11 cellular contexts compared by ENCODE assay signal in the genomic region with DNA sequence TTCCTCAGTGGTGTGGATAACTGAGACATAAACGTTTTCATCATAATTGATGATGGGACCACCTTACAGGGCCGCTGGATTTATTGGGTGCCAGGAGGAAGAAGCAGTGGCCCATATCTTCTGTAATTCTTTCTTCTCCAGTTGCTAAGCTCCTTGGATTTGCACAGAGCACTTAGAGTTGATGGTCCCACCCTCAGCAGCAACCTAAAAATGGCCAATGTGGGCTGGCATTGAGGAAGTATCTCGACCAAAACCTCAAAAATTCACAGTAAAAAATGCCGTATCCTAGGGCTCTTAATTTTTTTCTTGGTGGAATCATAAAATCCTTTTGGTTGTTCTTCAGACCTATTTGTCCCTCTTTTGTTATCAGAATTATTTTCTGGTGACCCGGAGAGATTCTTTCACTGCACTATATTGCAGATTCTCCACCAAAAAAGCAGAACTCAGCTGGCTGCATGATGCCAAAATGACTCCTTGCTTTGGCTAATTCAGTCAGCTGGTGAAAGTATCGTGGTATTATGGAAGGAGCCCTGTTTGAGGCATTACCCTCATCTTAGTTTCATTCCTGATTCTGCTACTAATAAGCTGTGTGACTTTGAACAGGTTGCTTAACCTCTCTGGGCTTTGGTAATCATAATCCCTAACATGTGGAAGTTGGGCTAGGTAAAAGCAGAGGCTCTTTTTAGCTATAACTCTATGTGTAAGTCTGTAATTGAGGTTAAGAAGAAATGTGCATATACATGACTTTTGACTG. TPM values are rescaled to one million over a fixed set of nuclear protein-coding genes. Genes with fewer than 3 reads are reported as not detected.
DNase-seq lines count a peak whose midpoint lies in the region; ATAC-seq, FAIRE-seq and TF ChIP-seq lines count a peak whose summit lies in the region.
"Had no signal": no experiment of that assay in that cellular context is flagged by ENCODE, and none has a peak within 500 bp of the region (broad histone marks: within the 10 kb centered on the region; RNA-seq: fewer than 3 reads in every experiment).

No MANE protein-coding gene starts in this region.

- H2BK12ac ChIP-seq in mesenchymal stem cell (ENCODE audit: low read length in 2 of 2), result peak overlapping the region; percentile 64 to 78

- no peaks in the 10 kb centered on the region for H3K36me3 ChIP-seq in heart left ventricle
- no peaks in the 10 kb centered on the region for H3K36me3 ChIP-seq in K562 (ENCODE audit: control insufficient read depth, insufficient read depth, low read length)
- peaks cover 0 to 27% of the 10 kb centered on the region in 2 experiments for H3K36me3 ChIP-seq in mesenchymal stem cell (ENCODE audit: control insufficient read depth in 1 of 2, insufficient read depth in 2 of 2, low read depth in 1 of 2, low read length in 2 of 2)
- no peaks in the 10 kb centered on the region for H3K36me3 ChIP-seq in upper lobe of left lung

- ATAC-seq in heart left ventricle (no peak), Right ventricle myocardium inferior (no peak), K562 (no peak), upper lobe of left lung (ENCODE audit: low FRiP score in 2 of 2) (no peak), HG03025 (IDR thresholded peaks at IDR 0.05; ENCODE audit: low FRiP score, unreplicated experiment) (no peak)
- no peak for ATAC-seq in stimulated activated naive CD8-positive, alpha-beta T cell treated with anti-CD3 and anti-CD28 coated beads, Interleukin-15, amount 100 ng/mL, for 72 hours
- ATAC-seq in effector memory CD8-positive, alpha-beta T cell (replicated peaks), result no peak

- peak overlapping the region in 1 of 2 experiments; percentile 50 for H3K18ac ChIP-seq in mesenchymal stem cell (ENCODE audit: low read depth in 1 of 2, low read length in 2 of 2)

- H3K36me3 Mint-ChIP-seq in effector memory CD8-positive, alpha-beta T cell (ENCODE audit: insufficient read depth), result no peaks in the 10 kb centered on the region

- no peak overlapping the region for H2BK15ac ChIP-seq in mesenchymal stem cell (ENCODE audit: low read depth, poor library complexity, severe bottlenecking)

- no peak for TF ChIP-seq POLR2A in heart left ventricle (IDR thresholded peaks at IDR 0.05)
- TF ChIP-seq POLR2A in K562 (conservative IDR thresholded peaks at IDR 0.05), result no peak
- no peak for TF ChIP-seq POLR2A in upper lobe of left lung (IDR thresholded peaks at IDR 0.05)

- FAIRE-seq in K562 (lab: Jason Lieb, UNC), result no peak

- no peak for TF ChIP-seq RAD21 in K562 (CRISPR knock-in tag; conservative IDR thresholded peaks at IDR 0.05 in 1 of 2, IDR thresholded peaks at IDR 0.05 in 1 of 2)

- H3K9ac ChIP-seq in K562 (ENCODE audit: insufficient read depth in 1 of 2, low read depth in 2 of 2, low read length in 2 of 2) (no peak overlapping the region), mesenchymal stem cell (ENCODE audit: low read length) (peak overlapping the region; percentile 91)

- H3K9me1 ChIP-seq in K562 (ENCODE audit: control insufficient read depth, insufficient read depth, low read length), result no peaks in the 10 kb centered on the region

- H3K4ac ChIP-seq in mesenchymal stem cell (ENCODE audit: low read depth in 1 of 2, low read length in 2 of 2), result peak overlapping the region; percentile 46 to 55

- H3K27me3 Mint-ChIP-seq in stimulated activated naive CD8-positive, alpha-beta T cell treated with anti-CD3 and anti-CD28 coated beads, Interleukin-15, amount 100 ng/mL, for 72 hours, result no peaks in the 10 kb centered on the region
- H3K27me3 Mint-ChIP-seq in effector memory CD8-positive, alpha-beta T cell, result peaks cover 57 to 78% of the 10 kb centered on the region in 2 donors

- H3K4me3 ChIP-seq in heart left ventricle (no peak overlapping the region), K562 (no peak overlapping the region), mesenchymal stem cell (ENCODE audit: insufficient read depth in 1 of 2, low read depth in 1 of 2, low read length in 2 of 2) (no peak overlapping the region), upper lobe of left lung (no peak overlapping the region)

- H3K79me1 ChIP-seq in mesenchymal stem cell (replicated peaks; ENCODE audit: low read length, poor library complexity, severe bottlenecking), result no peaks in the 10 kb centered on the region

- POLR2A ChIA-PET in K562 (lab: Yijun Ruan, JAX), result no interaction called here

- BruUV-seq in K562 (replicated peaks; lab: Mats Ljungman, UMichigan), result no TSS peak

- no peak overlapping the region for H4K8ac ChIP-seq in mesenchymal stem cell (ENCODE audit: low read length)

- TF ChIP-seq CTCF in heart left ventricle (IDR thresholded peaks at IDR 0.05) (no peak), K562 (IDR thresholded peaks at IDR 0.05 in 2 of 3, conservative IDR thresholded peaks at IDR 0.05 in 1 of 3; ENCODE audit: insufficient read depth in 2 of 3, low read depth in 1 of 3, low read length in 3 of 3) (no peak), upper lobe of left lung (IDR thresholded peaks at IDR 0.05) (no peak)

- DNase-seq in heart left ventricle (no peak), Right ventricle myocardium inferior (ENCODE audit: missing footprints) (no peak), K562 (ENCODE audit: extremely low read depth in 1 of 4, low spot score in 3 of 4) (no peak), mesenchymal stem cell (no peak), upper lobe of left lung (no peak)
- no peak for DNase-seq in stimulated activated naive CD8-positive, alpha-beta T cell treated with anti-CD3 and anti-CD28 coated beads, Interleukin-15, amount 100 ng/mL, for 72 hours
- no peak for DNase-seq in effector memory CD8-positive, alpha-beta T cell
- DNase-seq: activated CD4-positive, alpha-beta T cell treated with anti-CD3 and anti-CD28 coated beads for 48 hours; activated naive CD4-positive, alpha-beta T cell treated with anti-CD3 and anti-CD28 coated beads, Interleukin-2, amount 50 U/mL, for 16 hours; NCI-H1930 had no signal

- no peaks in the 10 kb centered on the region for H3K9me3 Mint-ChIP-seq in stimulated activated naive CD8-positive, alpha-beta T cell treated with anti-CD3 and anti-CD28 coated beads, Interleukin-15, amount 100 ng/mL, for 72 hours
- H3K9me3 Mint-ChIP-seq in effector memory CD8-positive, alpha-beta T cell, result no peaks in the 10 kb centered on the region

- H3K4me2 ChIP-seq in K562 (ENCODE audit: insufficient read depth, low read length) (no peak overlapping the region), mesenchymal stem cell (ENCODE audit: low read length, poor library complexity, severe bottlenecking) (no peak overlapping the region)

- no peaks in the 10 kb centered on the region for H4K20me1 ChIP-seq in K562 (replicated peaks; ENCODE audit: control insufficient read depth, insufficient read depth, low read length)

- H4K91ac ChIP-seq in mesenchymal stem cell (ENCODE audit: low read length), result no peak overlapping the region

- no peak overlapping the region for H3K27ac Mint-ChIP-seq in stimulated activated naive CD8-positive, alpha-beta T cell treated with anti-CD3 and anti-CD28 coated beads, Interleukin-15, amount 100 ng/mL, for 72 hours
- H3K27ac Mint-ChIP-seq in effector memory CD8-positive, alpha-beta T cell, result no peak overlapping the region

- intact Hi-C loops in heart left ventricle (cut with DNase I) (no loop called here), Right ventricle myocardium inferior (cut with DNase I) (no loop called here), K562 (cut with micrococcal nuclease) (no loop called here)

- peaks cover 0 to 98% (median 87%) of the 10 kb centered on the region in 12 donors for H3K4me1 ChIP-seq in heart left ventricle
- H3K4me1 ChIP-seq in K562 (replicated peaks in 1 of 2; ENCODE audit: control insufficient read depth in 2 of 2, insufficient read depth in 2 of 2, low read length in 2 of 2), result no peaks in the 10 kb centered on the region
- peaks cover 39% of the 10 kb centered on the region for H3K4me1 ChIP-seq in mesenchymal stem cell (ENCODE audit: control insufficient read depth, insufficient read depth, low read depth, low read length)
- peaks cover 59 to 74% (median 66%) of the 10 kb centered on the region in 4 donors for H3K4me1 ChIP-seq in upper lobe of left lung

- H3K27ac ChIP-seq in heart left ventricle (peak overlapping the region in 11 of 12 donors; percentile 66 to 91 (median 79)), K562 (ENCODE audit: extremely low read depth, low read depth, low read length) (no peak overlapping the region), mesenchymal stem cell (ENCODE audit: low read length, poor library complexity, severe bottlenecking) (peak overlapping the region; percentile 98), upper lobe of left lung (peak overlapping the region; percentile 17 to 85 (median 64))

- peak overlapping the region; percentile 19 for H2BK5ac ChIP-seq in mesenchymal stem cell (ENCODE audit: low read depth, low read length, poor library complexity, severe bottlenecking)

- TF ChIP-seq EP300 in K562 (IDR thresholded peaks at IDR 0.05; ENCODE audit: low read length), result no peak
- TF ChIP-seq EP300 in upper lobe of left lung (IDR thresholded peaks at IDR 0.05), result no peak

- H3K23ac ChIP-seq in mesenchymal stem cell (ENCODE audit: low read length in 2 of 2), result no peak overlapping the region

- H2BK120ac ChIP-seq in mesenchymal stem cell (ENCODE audit: low read depth, low read length), result no peak overlapping the region

- no peaks in the 10 kb centered on the region for H3K79me2 ChIP-seq in K562 (ENCODE audit: control insufficient read depth, insufficient read depth, low read length)

- H2AFZ ChIP-seq in K562 (ENCODE audit: low read depth, low read length) (no peak overlapping the region), mesenchymal stem cell (ENCODE audit: low read depth, low read length) (no peak overlapping the region)

- in situ Hi-C loops in K562 (cut with MboI), result no loop called here

- H2AK5ac ChIP-seq in mesenchymal stem cell (ENCODE audit: low read length, severe bottlenecking), result peak overlapping the region; percentile 9

- no peaks in the 10 kb centered on the region for H3K27me3 ChIP-seq in heart left ventricle
- H3K27me3 ChIP-seq in K562 (ENCODE audit: control insufficient read depth in 2 of 2, insufficient read depth in 2 of 2, low read length in 2 of 2), result peaks cover 4 to 31% of the 10 kb centered on the region in 2 experiments; a peak in 3 of 5 replicates
- no peaks in the 10 kb centered on the region for H3K27me3 ChIP-seq in mesenchymal stem cell (ENCODE audit: control insufficient read depth in 1 of 2, insufficient read depth in 1 of 2, low read length in 2 of 2)
- H3K27me3 ChIP-seq in upper lobe of left lung, result no peaks in the 10 kb centered on the region

- no peak overlapping the region for H3K14ac ChIP-seq in mesenchymal stem cell (ENCODE audit: low read length in 2 of 2)

- H3K9me3 ChIP-seq in heart left ventricle, result no peaks in the 10 kb centered on the region
- no peaks in the 10 kb centered on the region for H3K9me3 ChIP-seq in K562 (replicated peaks; ENCODE audit: control insufficient read depth, insufficient read depth, low read depth, low read length)
- no peaks in the 10 kb centered on the region for H3K9me3 ChIP-seq in mesenchymal stem cell (ENCODE audit: control insufficient read depth, low read length)
- H3K9me3 ChIP-seq in upper lobe of left lung, result no peaks in the 10 kb centered on the region

- H3K4me3 Mint-ChIP-seq in stimulated activated naive CD8-positive, alpha-beta T cell treated with anti-CD3 and anti-CD28 coated beads, Interleukin-15, amount 100 ng/mL, for 72 hours, result no peak overlapping the region
- H3K4me3 Mint-ChIP-seq in effector memory CD8-positive, alpha-beta T cell, result no peak overlapping the region

- CTCF ChIA-PET in K562 (lab: Yijun Ruan, JAX; ENCODE audit: low intra/inter-chr PET ratio), result no interaction called here

- H3K4me1 Mint-ChIP-seq in stimulated activated naive CD8-positive, alpha-beta T cell treated with anti-CD3 and anti-CD28 coated beads, Interleukin-15, amount 100 ng/mL, for 72 hours, result no peaks in the 10 kb centered on the region
- H3K4me1 Mint-ChIP-seq in effector memory CD8-positive, alpha-beta T cell (ENCODE audit: low read depth in 2 of 2), result no peaks in the 10 kb centered on the region

- 41 to 56% (median 50%) methylated on average over 6 of the region's 6 CpGs for WGBS in heart left ventricle, 4 donors
- 3% methylated on average over 6 of the region's 6 CpGs for WGBS in K562 (ENCODE audit: insufficient coverage, low coverage, missing lambda C conversion rate)
- WGBS in mesenchymal stem cell, result 50% methylated on average over 2 of the region's 6 CpGs
- WGBS in upper lobe of left lung, 2 donors, result 38 to 41% methylated on average over 6 of the region's 6 CpGs

RNA-seq across cellular contexts. Expression of a gene that starts 27.6 kb away (rescaled TPM):
- total RNA-seq in heart left ventricle (10 to 100 TPM in 4 of 9 donors, 1 to 10 TPM in 5; 6.1 to 22.7 (median 8.2) TPM), Right ventricle myocardium inferior (11.3 TPM), K562 (2014; rRNA removed) (0.05 TPM in 1 of 2 replicates, not detected in the other), K562 (2014; rRNA removed; fragmentation: Illumina TruSeq; extraction: Trizol) (under 0.01 TPM in 1 of 2 replicates, not detected in the other), K562 (2015; rRNA removed; fragmentation: Illumina TruSeq; extraction: Trizol) (0.07 TPM in 1 of 2 replicates, not detected in the other), K562 (2021) (0.18 and 0.22 TPM in 2 replicates), upper lobe of left lung (10 to 100 TPM; 16.9 to 40.6 (median 25.8) TPM)
- polyA plus RNA-seq in heart left ventricle (1 to 10 TPM; 3.2 to 8.4 TPM), K562 (2011; rRNA removed) (0.01 TPM in 1 of 2 replicates, not detected in the other), K562 (2014; fragmentation: Illumina TruSeq; extraction: Trizol) (0.01 TPM in 2 replicates), K562 (2014; fragmentation: Nextera tagmentation; extraction: Ambion mirVana) (not detected), K562 (2014; rRNA removed) (not detected in 2 replicates)
- 0.07 and 0.56 TPM in 2 replicates for total RNA-seq in K562 (2011; cell fraction: chromatin; rRNA removed; ENCODE audit: low replicate concordance)
- 0.13 and 0.17 TPM in 2 replicates for total RNA-seq in K562 (2011; cell fraction: nucleolus; rRNA removed)
- 0.15 and 0.29 TPM in 2 replicates for total RNA-seq in K562 (2011; cell fraction: nucleoplasm; rRNA removed)
- 0.06 TPM in 1 of 2 replicates, not detected in the other for polyA plus RNA-seq in K562 (2011; cell fraction: cytosol; rRNA removed)
- 0.20 TPM in 1 of 2 replicates, not detected in the other for polyA plus RNA-seq in K562 (2011; cell fraction: nucleus; rRNA removed)
- polyA plus RNA-seq in K562 (2012), result 0.04 and 0.09 TPM in 2 replicates
- 0.07 TPM in 1 of 2 replicates, not detected in the other for polyA minus RNA-seq in K562 (2011; rRNA and poly(A)+ RNA removed)
- polyA minus RNA-seq in K562 (2011; cell fraction: cytosol; rRNA and poly(A)+ RNA removed), result 0.48 and 0.82 TPM in 2 replicates
- polyA minus RNA-seq in K562 (2011; cell fraction: nucleus; rRNA and poly(A)+ RNA removed), result 0.22 and 0.27 TPM in 2 replicates
- polyA plus RNA-seq in mesenchymal stem cell (2013, experiment 1 of 2), result 133 TPM
- polyA plus RNA-seq in mesenchymal stem cell (2013, experiment 2 of 2), result 130 TPM
